11 cellular contexts compared by ENCODE assay signal in genomic region chr22:23248583-23248982, GRCh38.
DNase-seq lines count a peak whose midpoint lies in the region; ATAC-seq, FAIRE-seq and TF ChIP-seq lines count a peak whose summit lies in the region.
"Had no signal": no experiment of that assay in that cellular context is flagged by ENCODE, and none has a peak within 500 bp of the region (broad histone marks: within the 10 kb centered on the region; RNA-seq: fewer than 3 reads in every experiment).

No MANE protein-coding gene starts in this region.

- H3K36me3 ChIP-seq in DND-41 (ENCODE audit: insufficient read depth, low read length) (peaks cover 9% of the 10 kb centered on the region), bronchial epithelial cell (ENCODE audit: control insufficient read depth, insufficient read depth, low read length) (peaks cover 3% of the 10 kb centered on the region)

- H3K79me2 ChIP-seq in DND-41 (ENCODE audit: insufficient read depth, low read length): peaks cover 80% of the 10 kb centered on the region

- DNase-seq in DND-41: no peak
- DNase-seq in NCI-H146 treated with DMSO at 0.1 percent for 48 hours (lab: John Stamatoyannopoulos, UW; ENCODE audit: unreplicated experiment): peak; percentile 35
- DNase-seq in bronchial epithelial cell (ENCODE audit: low read depth): peak; percentile 63
- DNase-seq in natural killer cell treated with Interleukin-12 subunit alpha and Interleukin-12 subunit beta and Interleukin-15 and Interleukin-18, amount 100 ng/mL, for 72 hours (ENCODE audit: low spot score): no peak
- DNase-seq in AML-193 (lab: John Stamatoyannopoulos, UW): no peak
- no peak for DNase-seq in GOT3 (lab: John Stamatoyannopoulos, UW)
- DNase-seq: activated CD8-positive, alpha-beta T cell treated with anti-CD3 and anti-CD28 coated beads, Interleukin-2, amount 10 ng/mL, durations not matched to agents 7 days and 5 days; naive thymus-derived CD8-positive, alpha-beta T cell; NCI-H226 had no signal

- no peak for FAIRE-seq in bronchial epithelial cell (lab: Jason Lieb, UNC)

- no peaks in the 10 kb centered on the region for H3K9me3 ChIP-seq in DND-41 (ENCODE audit: insufficient read depth, low read length, severe bottlenecking)

- no peaks in the 10 kb centered on the region for H3K9me3 Mint-ChIP-seq in natural killer cell treated with Interleukin-12 subunit alpha and Interleukin-12 subunit beta and Interleukin-15 and Interleukin-18, amount 100 ng/mL, for 72 hours
- H3K9me3 Mint-ChIP-seq: naive thymus-derived CD8-positive, alpha-beta T cell had no signal

- H3K27me3 ChIP-seq in DND-41 (ENCODE audit: insufficient read depth, low read length, poor library complexity): no peaks in the 10 kb centered on the region
- no peaks in the 10 kb centered on the region for H3K27me3 ChIP-seq in bronchial epithelial cell (ENCODE audit: control insufficient read depth, insufficient read depth, low read length)

- ATAC-seq in DND-41 (ENCODE audit: insufficient read depth, low read depth) (no peak), GM21447 (IDR thresholded peaks at IDR 0.05; ENCODE audit: unreplicated experiment) (no peak), GM19452 (IDR thresholded peaks at IDR 0.05; ENCODE audit: unreplicated experiment) (no peak)
- ATAC-seq in natural killer cell treated with Interleukin-12 subunit alpha and Interleukin-12 subunit beta and Interleukin-15 and Interleukin-18, amount 100 ng/mL, for 72 hours: no peak
- ATAC-seq: activated CD8-positive, alpha-beta T cell treated with anti-CD3 and anti-CD28 coated beads, Interleukin-2, amount 10 ng/mL, durations not matched to agents 7 days and 5 days; naive thymus-derived CD8-positive, alpha-beta T cell had no signal

- no peak overlapping the region for H2AFZ ChIP-seq in DND-41 (ENCODE audit: low read depth, low read length)

- H4K20me1 ChIP-seq in DND-41 (ENCODE audit: insufficient read depth, low read length): peaks cover 75% of the 10 kb centered on the region

- no peak overlapping the region for H3K27ac Mint-ChIP-seq in natural killer cell treated with Interleukin-12 subunit alpha and Interleukin-12 subunit beta and Interleukin-15 and Interleukin-18, amount 100 ng/mL, for 72 hours

- no peaks in the 10 kb centered on the region for H3K4me1 ChIP-seq in DND-41 (ENCODE audit: insufficient read depth, low read length)

- H3K27ac ChIP-seq in DND-41 (ENCODE audit: low read length): peak overlapping the region; percentile 45; the same call in 1 of the 2 replicates

- H3K4me3 ChIP-seq in DND-41 (ENCODE audit: low read depth in 1 of 2, low read length in 2 of 2): no peak overlapping the region
- H3K4me3 ChIP-seq in bronchial epithelial cell (ENCODE audit: low read depth, low read length): no peak overlapping the region

- H3K4me2 ChIP-seq in DND-41 (ENCODE audit: insufficient read depth, low read length): no peak overlapping the region

- H3K27me3 Mint-ChIP-seq in natural killer cell treated with Interleukin-12 subunit alpha and Interleukin-12 subunit beta and Interleukin-15 and Interleukin-18, amount 100 ng/mL, for 72 hours: no peaks in the 10 kb centered on the region
- H3K27me3 Mint-ChIP-seq: naive thymus-derived CD8-positive, alpha-beta T cell had no signal

- TF ChIP-seq CTCF in DND-41 (IDR thresholded peaks at IDR 0.05; ENCODE audit: borderline replicate concordance, extremely low read depth, low read length, poor library complexity, severe bottlenecking) (no peak), bronchial epithelial cell (IDR thresholded peaks at IDR 0.05; ENCODE audit: insufficient read depth, low read length, severe bottlenecking) (no peak)

- no peaks in the 10 kb centered on the region for H3K36me3 Mint-ChIP-seq in natural killer cell treated with Interleukin-12 subunit alpha and Interleukin-12 subunit beta and Interleukin-15 and Interleukin-18, amount 100 ng/mL, for 72 hours

- no peak overlapping the region for H3K9ac ChIP-seq in DND-41 (ENCODE audit: low read depth, low read length)

- H3K4me3 Mint-ChIP-seq in natural killer cell treated with Interleukin-12 subunit alpha and Interleukin-12 subunit beta and Interleukin-15 and Interleukin-18, amount 100 ng/mL, for 72 hours: peak overlapping the region; percentile 15
- H3K4me3 Mint-ChIP-seq: activated CD8-positive, alpha-beta T cell treated with anti-CD3 and anti-CD28 coated beads, Interleukin-2, amount 10 ng/mL, durations not matched to agents 7 days and 5 days had no signal

- H3K4me1 Mint-ChIP-seq in natural killer cell treated with Interleukin-12 subunit alpha and Interleukin-12 subunit beta and Interleukin-15 and Interleukin-18, amount 100 ng/mL, for 72 hours (ENCODE audit: low read depth in 2 of 2): peaks cover 47 to 64% of the 10 kb centered on the region in 2 donors

Comparison
In these comparisons a context has a peak if more than half of its experiments do, and no peak if none do; other contexts are left out.
1. DNase-seq: peak in NCI-H146 treated with DMSO at 0.1 percent for 48 hours (single experiment) and bronchial epithelial cell (single experiment); none in DND-41 (single experiment), natural killer cell treated with Interleukin-12 subunit alpha and Interleukin-12 subunit beta and Interleukin-15 and Interleukin-18, amount 100 ng/mL, for 72 hours (single experiment), AML-193 (0 of 2) and GOT3 (single experiment).